In the genomic region with DNA sequence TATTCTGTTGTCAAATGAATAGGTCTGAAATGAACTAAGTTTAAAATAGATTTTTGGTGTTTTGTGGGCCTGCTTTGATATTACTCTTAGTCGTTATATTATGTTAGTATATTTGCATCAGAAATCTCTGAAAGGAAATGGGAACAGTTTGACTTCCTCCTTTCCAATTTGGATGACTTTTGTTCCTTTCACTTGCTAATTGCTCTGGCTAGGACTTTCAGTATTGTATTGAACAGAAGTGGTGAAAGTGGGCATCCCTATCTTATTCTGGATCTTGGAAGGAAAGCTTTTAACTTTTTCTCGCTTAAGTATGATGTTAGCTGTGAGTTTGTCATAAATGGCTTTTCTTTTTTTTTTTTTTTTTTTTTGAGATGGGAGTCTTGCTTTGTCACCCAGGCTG, we compare ENCODE assay signal across 31 cellular contexts.
"Had no signal": no experiment of that assay in that cellular context is flagged by ENCODE, and none has a peak within 500 bp of the region (broad histone marks: within the 10 kb centered on the region; RNA-seq: fewer than 3 reads in every experiment).

No MANE protein-coding gene starts in this region.

- H3K4me3 ChIP-seq: adrenal gland, body of pancreas, gastrocnemius medialis, psoas muscle, sigmoid colon, uterus had no signal

- H3K27ac ChIP-seq: adrenal gland, body of pancreas, epithelial cell of prostate, gastrocnemius medialis, parathyroid adenoma, psoas muscle, sigmoid colon, uterus, VCaP had no signal

- H3K4me1 ChIP-seq: adrenal gland, gastrocnemius medialis, parathyroid adenoma, psoas muscle, uterus had no signal

- H3K36me3 ChIP-seq: adrenal gland, gastrocnemius medialis, sigmoid colon, uterus had no signal

- DNase-seq: activated CD4-positive, alpha-beta T cell treated with anti-CD3 and anti-CD28 coated beads for 48 hours; activated CD4-positive, alpha-beta T cell treated with anti-CD3 and anti-CD28 coated beads, Interleukin-2, amount 50 U/mL, for 48 hours; activated CD8-positive, alpha-beta memory T cell treated with anti-CD3 and anti-CD28 coated beads for 24 hours; activated effector memory CD4-positive, alpha-beta T cell treated with anti-CD3 and anti-CD28 coated beads, Interleukin-2, amount 50 U/mL, for 16 hours; activated naive CD4-positive, alpha-beta T cell treated with anti-CD3 and anti-CD28 coated beads for 36 hours; activated naive CD8-positive, alpha-beta T cell treated with anti-CD3 and anti-CD28 coated beads for 36 hours; adrenal gland; aorta; body of pancreas; dermis blood vessel endothelial cell; effector CD4-positive, alpha-beta T cell; gastrocnemius medialis; hypothalamus; islet precursor cell; left cardiac atrium; midbrain; naive thymus-derived CD8-positive, alpha-beta T cell; occipital lobe; psoas muscle; sigmoid colon; small intestine; stimulated activated CD4-positive, alpha-beta T cell treated with anti-CD3 and anti-CD28 coated beads, Interleukin-4, amount 100 ng/mL, for 4 hours; stimulated activated CD8-positive, alpha-beta memory T cell treated with anti-CD3 and anti-CD28 coated beads, Interleukin-4, amount 100 ng/mL, for 48 hours; stimulated activated naive CD8-positive, alpha-beta T cell treated with anti-CD3 and anti-CD28 coated beads, Interleukin-15, amount 100 ng/mL, for 72 hours; substantia nigra; uterus had no signal

- H3K27me3 ChIP-seq: adrenal gland, body of pancreas, gastrocnemius medialis, sigmoid colon, uterus had no signal

- ATAC-seq: activated CD4-positive, CD25-positive, alpha-beta regulatory T cell treated with anti-CD3 and anti-CD28 coated beads, Interleukin-2, amount 50 U/mL, for 24 hours; body of pancreas; gastrocnemius medialis; left cardiac atrium; naive thymus-derived CD8-positive, alpha-beta T cell; psoas muscle; stimulated activated memory B cell treated with anti-CD40 and anti-IgM and Interleukin-4, amounts not matched to agents 10 μg/mL and 1 μg/mL and 100 μg/mL, for 72 hours; stimulated activated naive CD8-positive, alpha-beta T cell treated with anti-CD3 and anti-CD28 coated beads, Interleukin-15, amount 100 ng/mL, for 72 hours had no signal

- H3K9ac ChIP-seq: parathyroid adenoma had no signal

- H3K9me3 ChIP-seq: adrenal gland, body of pancreas, gastrocnemius medialis, psoas muscle, sigmoid colon, uterus had no signal
